Comparison of ENCODE assay signal across 22 cellular contexts in genomic region chr1:115874929-115875328, GRCh38. TPM values are rescaled to one million over a fixed set of nuclear protein-coding genes. Genes with fewer than 3 reads are reported as not detected.
A peak's percentile ranks its signal among the peaks of the same experiment; 100 is the strongest.
DNase-seq lines count a peak whose midpoint lies in the region; ATAC-seq and TF ChIP-seq lines count a peak whose summit lies in the region.
"Had no signal": no experiment of that assay in that cellular context is flagged by ENCODE, and none has a peak within 500 bp of the region (broad histone marks: within the 10 kb centered on the region; RNA-seq: fewer than 3 reads in every experiment).

No MANE protein-coding gene starts in this region.

- peak; percentile 58 for DNase-seq in GM23248
- peak; percentile 87 for DNase-seq in NCI-H226
- peak; percentile 41 to 89 for DNase-seq in cardiac fibroblast (ENCODE audit: low read depth in 2 of 2)
- DNase-seq in non-pigmented ciliary epithelial cell (ENCODE audit: low read depth) = peak; percentile 44
- DNase-seq in Karpas-422 = no peak
- DNase-seq: activated CD4-positive, alpha-beta T cell treated with anti-CD3 and anti-CD28 coated beads for 36 hours; activated CD8-positive, alpha-beta memory T cell treated with anti-CD3 and anti-CD28 coated beads, Interleukin-2, amount 50 U/mL, for 4 hours; activated naive CD4-positive, alpha-beta T cell treated with Interleukin-2 at 50 U/mL for 16 hours; BE2C; left lung; NCI-H146; stimulated activated CD4-positive, alpha-beta T cell treated with anti-CD3 and anti-CD28 coated beads, Interleukin-4, amount 100 ng/mL, for 24 hours; stimulated activated CD8-positive, alpha-beta memory T cell treated with anti-CD3 and anti-CD28 coated beads, Interleukin-4, amount 100 ng/mL, for 48 hours; T-helper 9 cell had no signal

- H2AFZ ChIP-seq in GM23248 (peak overlapping the region; percentile 13; the same call in 1 of the 2 replicates), Karpas-422 (ENCODE audit: low read length) (no peak overlapping the region)

- H3K36me3 ChIP-seq in GM23248 (ENCODE audit: low read depth) = no peaks in the 10 kb centered on the region
- H3K36me3 ChIP-seq in Karpas-422 (ENCODE audit: insufficient read depth, low read length) = no peaks in the 10 kb centered on the region
- H3K36me3 ChIP-seq: BE2C, left lung, SJSA1 had no signal

- H3K4me1 ChIP-seq in GM23248 (ENCODE audit: insufficient read depth) = no peaks in the 10 kb centered on the region
- H3K4me1 ChIP-seq in Karpas-422 (ENCODE audit: low read length) = no peaks in the 10 kb centered on the region
- H3K4me1 ChIP-seq: BE2C, left lung had no signal

- H3F3A ChIP-seq in GM23248 (ENCODE audit: insufficient read depth) = no peaks in the 10 kb centered on the region

- no peak overlapping the region for H3K4me3 ChIP-seq in GM23248
- no peak overlapping the region for H3K4me3 ChIP-seq in cardiac fibroblast (replicated peaks in 1 of 2; ENCODE audit: low read depth in 2 of 2, low read length in 2 of 2)
- no peak overlapping the region for H3K4me3 ChIP-seq in Karpas-422 (ENCODE audit: low read length)
- H3K4me3 ChIP-seq: left lung, SJSA1 had no signal

- H4K20me1 ChIP-seq in GM23248 (ENCODE audit: insufficient read depth) (no peaks in the 10 kb centered on the region), Karpas-422 (ENCODE audit: insufficient read depth, low read depth, low read length) (no peaks in the 10 kb centered on the region)

- H3K27ac ChIP-seq in GM23248 = no peak overlapping the region
- H3K27ac ChIP-seq in Karpas-422 (ENCODE audit: low read length) = no peak overlapping the region
- H3K27ac ChIP-seq: KMS-11, left lung, SJSA1 had no signal

- in situ Hi-C loops in GM23248 (cut with MboI) = no loop called here

- H3K27me3 ChIP-seq in GM23248 (replicated peaks; ENCODE audit: insufficient read depth) (no peaks in the 10 kb centered on the region; the same call in 1 of the 2 replicates), Karpas-422 (ENCODE audit: low read length) (no peaks in the 10 kb centered on the region)
- H3K27me3 ChIP-seq: left lung, SJSA1 had no signal

- no peak overlapping the region for H3K9ac ChIP-seq in GM23248
- H3K9ac ChIP-seq in Karpas-422 (ENCODE audit: low read length) = no peak overlapping the region
- H3K9ac ChIP-seq: KMS-11 had no signal

- TF ChIP-seq CTCF in cardiac fibroblast (IDR thresholded peaks at IDR 0.05; ENCODE audit: low read depth, low read length) = no peak

- H3K9me2 ChIP-seq in GM23248 (ENCODE audit: insufficient read depth) (no peaks in the 10 kb centered on the region), Karpas-422 (replicated peaks; ENCODE audit: insufficient read depth, low read length) (no peaks in the 10 kb centered on the region)

- H3K9me3 ChIP-seq in GM23248 (ENCODE audit: low read depth) = no peaks in the 10 kb centered on the region
- no peaks in the 10 kb centered on the region for H3K9me3 ChIP-seq in Karpas-422 (ENCODE audit: low read length)
- H3K9me3 ChIP-seq: BE2C, left lung, SJSA1 had no signal

- H3K4me2 ChIP-seq in GM23248 (ENCODE audit: unreplicated experiment) = no peak overlapping the region
- no peak overlapping the region for H3K4me2 ChIP-seq in Karpas-422 (ENCODE audit: low read depth, low read length, poor library complexity, severe bottlenecking)
- H3K4me2 ChIP-seq: KMS-11 had no signal

- WGBS in GM23248 (ENCODE audit: low coverage in 1 of 2, low lambda C conversion rate in 2 of 2, missing lambda C conversion rate in 2 of 2), 2 experiments = 60% methylated on average over 5 of the region's 5 CpGs

- H3K79me2 ChIP-seq in GM23248 (ENCODE audit: insufficient read depth) (no peaks in the 10 kb centered on the region), Karpas-422 (ENCODE audit: low read length) (no peaks in the 10 kb centered on the region)

- ATAC-seq in HG03354 (IDR thresholded peaks at IDR 0.05; ENCODE audit: poor library complexity, severe bottlenecking, unreplicated experiment) (no peak), GM21723 (IDR thresholded peaks at IDR 0.05; ENCODE audit: unreplicated experiment) (no peak), GM18520 (IDR thresholded peaks at IDR 0.05; ENCODE audit: unreplicated experiment) (no peak)
- ATAC-seq: activated CD4-positive, alpha-beta T cell treated with anti-CD3 and anti-CD28 coated beads for 36 hours; left lung had no signal

RNA-seq across cellular contexts. Expression of gene NHLH2, which starts 34.0 kb away (rescaled TPM):
- total RNA-seq in GM23248 (2014; rRNA removed; shearing (Covaris generic)) = not detected in 2 replicates
- 0.08 TPM in 1 of 2 replicates, not detected in the other for polyA plus RNA-seq in GM23248 (2016; fragmentation: Nextera tagmentation; extraction: Ambion mirVana)
- not detected in 2 replicates for total RNA-seq in Karpas-422 (2014; rRNA removed; shearing (Covaris generic); ENCODE audit: low replicate concordance)
- total RNA-seq: activated CD4-positive, alpha-beta T cell treated with anti-CD3 and anti-CD28 coated beads for 36 hours; dermis microvascular lymphatic vessel endothelial cell; left lung; osteocyte; skeletal muscle tissue had no signal
